17 cellular contexts compared by ENCODE assay signal in the genomic region with DNA sequence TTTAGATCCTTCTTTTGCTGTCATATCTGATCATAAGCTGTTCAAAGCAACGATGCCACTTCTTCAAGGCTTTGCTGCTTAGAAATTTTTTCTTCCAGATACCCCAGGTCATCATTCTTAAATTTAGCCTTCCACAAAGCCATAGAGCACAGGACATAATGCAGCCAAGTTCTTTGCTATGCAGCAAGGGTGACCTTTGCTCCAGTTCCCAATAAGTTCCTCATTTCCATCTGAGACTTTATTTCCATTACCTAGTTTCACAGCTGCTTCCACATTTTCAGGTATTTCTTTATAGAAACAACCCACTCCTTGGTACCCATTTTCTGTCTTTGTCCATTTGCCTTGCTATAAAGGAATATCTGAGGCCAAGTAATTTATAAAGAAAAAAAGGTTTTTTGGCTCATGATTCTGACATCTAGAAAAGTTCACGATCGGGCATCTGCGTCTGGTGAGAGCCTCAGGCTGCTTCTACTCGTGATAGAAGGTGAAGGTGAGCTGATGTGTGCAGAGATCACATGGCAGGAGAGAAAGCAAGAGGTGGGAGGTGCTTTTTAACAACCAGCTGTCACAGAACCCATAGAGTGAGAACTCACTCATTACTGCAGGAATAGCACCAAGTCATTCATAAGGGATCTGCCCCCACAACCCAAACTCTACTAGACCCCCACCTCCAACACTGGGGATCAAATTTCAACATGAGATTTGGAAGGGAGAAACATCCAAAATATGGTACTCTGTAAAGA. TPM values are rescaled to one million over a fixed set of nuclear protein-coding genes. Genes with fewer than 3 reads are reported as not detected.
DNase-seq lines count a peak whose midpoint lies in the region; ATAC-seq and TF ChIP-seq lines count a peak whose summit lies in the region.
"Had no signal": no experiment of that assay in that cellular context is flagged by ENCODE, and none has a peak within 500 bp of the region (broad histone marks: within the 10 kb centered on the region; RNA-seq: fewer than 3 reads in every experiment).

No MANE protein-coding gene starts in this region.

- intact Hi-C loops in activated B cell treated with CpG ODN at 0.5 μM for 24 hours (cut with micrococcal nuclease) (loop anchor here (1.0 kb wide), 1 partner anchor 11 kb away; no protein-coding TSS in a partner anchor), MCF 10A (cut with micrococcal nuclease) (no loop called here)

- BruUV-seq in MCF 10A (replicated peaks; lab: Mats Ljungman, UMichigan) = no TSS peak

- H3K4me1 ChIP-seq in suprapubic skin (no peaks in the 10 kb centered on the region), tibial nerve (no peaks in the 10 kb centered on the region)
- H3K4me1 ChIP-seq: right atrium auricular region, stomach had no signal

- no peaks in the 10 kb centered on the region for H3K27me3 Mint-ChIP-seq in activated B cell treated with CpG ODN at 0.5 μM for 24 hours
- peaks cover 34% of the 10 kb centered on the region for H3K27me3 Mint-ChIP-seq in MCF 10A (ENCODE audit: insufficient read depth, unreplicated experiment)
- H3K27me3 Mint-ChIP-seq: activated naive CD8-positive, alpha-beta T cell had no signal

- H3K4me1 Mint-ChIP-seq in activated B cell treated with CpG ODN at 0.5 μM for 24 hours (peaks cover 45% of the 10 kb centered on the region), MCF 10A (ENCODE audit: insufficient read depth, unreplicated experiment) (no peaks in the 10 kb centered on the region)

- H3K36me3 ChIP-seq in suprapubic skin (no peaks in the 10 kb centered on the region), tibial nerve (no peaks in the 10 kb centered on the region)
- H3K36me3 ChIP-seq: heart right ventricle, right atrium auricular region, stomach had no signal

- ATAC-seq in GM18502 (IDR thresholded peaks at IDR 0.05; ENCODE audit: poor library complexity, unreplicated experiment) = peak; percentile 34
- peak; percentile 59 for ATAC-seq in GM21526 (IDR thresholded peaks at IDR 0.05; ENCODE audit: low FRiP score, unreplicated experiment)
- peak; percentile 37 for ATAC-seq in HG03135 (IDR thresholded peaks at IDR 0.05; ENCODE audit: unreplicated experiment)
- ATAC-seq in activated B cell treated with CpG ODN at 0.5 μM for 24 hours (ENCODE audit: low read depth) = peak; percentile 23
- ATAC-seq: heart right ventricle; naive thymus-derived CD4-positive, alpha-beta T cell had no signal

- DNase-seq in activated B cell treated with CpG ODN at 0.5 μM for 24 hours = no peak
- no peak for DNase-seq in MCF 10A (ENCODE audit: unreplicated experiment)
- DNase-seq in activated CD4-positive, alpha-beta T cell treated with anti-CD3 and anti-CD28 coated beads, Interleukin-2, amount 50 U/mL, for 48 hours = no peak
- no peak for DNase-seq in suprapubic skin (ENCODE audit: low spot score in 2 of 2)
- no peak for DNase-seq in tibial nerve (ENCODE audit: low spot score in 2 of 2)
- DNase-seq: activated CD8-positive, alpha-beta memory T cell treated with anti-CD3 and anti-CD28 coated beads, Interleukin-2, amount 50 U/mL, for 4 hours; cerebellar nuclear complex; erythroblast; heart right ventricle; naive thymus-derived CD4-positive, alpha-beta T cell; NCI-H187 treated with DMSO at 0.1 percent for 48 hours; stomach had no signal

- no peaks in the 10 kb centered on the region for H3K36me3 Mint-ChIP-seq in activated B cell treated with CpG ODN at 0.5 μM for 24 hours (ENCODE audit: low read depth)
- no peaks in the 10 kb centered on the region for H3K36me3 Mint-ChIP-seq in MCF 10A (ENCODE audit: insufficient read depth, unreplicated experiment)
- H3K36me3 Mint-ChIP-seq: activated naive CD8-positive, alpha-beta T cell; naive thymus-derived CD4-positive, alpha-beta T cell had no signal

- no peak for TF ChIP-seq CTCF in activated B cell treated with CpG ODN at 0.5 μM for 24 hours (IDR thresholded peaks at IDR 0.05)
- no peak for TF ChIP-seq CTCF in MCF 10A (IDR thresholded peaks at IDR 0.05; ENCODE audit: unreplicated experiment)
- TF ChIP-seq CTCF in suprapubic skin (IDR thresholded peaks at IDR 0.05) = no peak
- TF ChIP-seq CTCF in tibial nerve (IDR thresholded peaks at IDR 0.05) = no peak

- H3K4me3 ChIP-seq in suprapubic skin (no peak overlapping the region), tibial nerve (no peak overlapping the region)
- H3K4me3 ChIP-seq: heart right ventricle, right atrium auricular region, stomach had no signal

- H3K27ac ChIP-seq in suprapubic skin (no peak overlapping the region), tibial nerve (peak overlapping the region in 1 of 4 donors; percentile 38)
- H3K27ac ChIP-seq: right atrium auricular region, stomach had no signal

- 48% methylated on average over 5 of the region's 5 CpGs for WGBS in suprapubic skin
- WGBS in tibial nerve, 2 donors = 65 to 80% methylated on average over 5 of the region's 5 CpGs

- H3K9me3 Mint-ChIP-seq in activated B cell treated with CpG ODN at 0.5 μM for 24 hours (no peaks in the 10 kb centered on the region), MCF 10A (ENCODE audit: unreplicated experiment) (no peaks in the 10 kb centered on the region)

- CTCF ChIA-PET in activated B cell treated with CpG ODN at 0.5 μM for 24 hours (lab: Charles Lee) (no interaction called here), MCF 10A (lab: Yijun Ruan, JAX) (interaction anchor here (0.6 to 1.1 kb wide), 2 partner anchors 19 to 78 kb away, joined by 3 to 12 read pairs; no protein-coding TSS in a partner anchor)

- no peaks in the 10 kb centered on the region for H3K9me3 ChIP-seq in suprapubic skin
- no peaks in the 10 kb centered on the region for H3K9me3 ChIP-seq in tibial nerve
- H3K9me3 ChIP-seq: stomach had no signal

- H3K27me3 ChIP-seq in suprapubic skin (no peaks in the 10 kb centered on the region), tibial nerve (peaks cover 0 to 4% of the 10 kb centered on the region in 2 donors)
- H3K27me3 ChIP-seq: right atrium auricular region, stomach had no signal

- peak overlapping the region; percentile 57 for H3K27ac Mint-ChIP-seq in activated B cell treated with CpG ODN at 0.5 μM for 24 hours
- no peak overlapping the region for H3K27ac Mint-ChIP-seq in MCF 10A (ENCODE audit: low read depth, unreplicated experiment)
- H3K27ac Mint-ChIP-seq: activated naive CD8-positive, alpha-beta T cell; naive thymus-derived CD4-positive, alpha-beta T cell had no signal

- TF ChIP-seq EP300 in suprapubic skin (IDR thresholded peaks at IDR 0.05) (no peak), tibial nerve (IDR thresholded peaks at IDR 0.05) (no peak)

- H3K4me3 Mint-ChIP-seq in activated B cell treated with CpG ODN at 0.5 μM for 24 hours = peak overlapping the region; percentile 50
- no peak overlapping the region for H3K4me3 Mint-ChIP-seq in MCF 10A (ENCODE audit: unreplicated experiment)
- H3K4me3 Mint-ChIP-seq: activated naive CD8-positive, alpha-beta T cell; naive thymus-derived CD4-positive, alpha-beta T cell had no signal

- POLR2A ChIA-PET in activated B cell treated with CpG ODN at 0.5 μM for 24 hours (lab: Charles Lee) (interaction anchor here (0.5 to 2.8 kb wide), 4 partner anchors 8 to 119 kb away, joined by 3 to 19 read pairs (median 3); a partner anchor contains a TSS), MCF 10A (lab: Yijun Ruan, JAX) (no interaction called here)

- no peak for TF ChIP-seq POLR2A in suprapubic skin (IDR thresholded peaks at IDR 0.05)
- TF ChIP-seq POLR2A in tibial nerve (IDR thresholded peaks at IDR 0.05) = no peak

RNA-seq across cellular contexts. Expression of a gene that starts 11.8 kb away (rescaled TPM):
- total RNA-seq in activated B cell treated with CpG ODN at 0.5 μM for 24 hours (27.0 and 27.7 TPM in 2 replicates), MCF 10A (2022) (not detected in 2 replicates), suprapubic skin (1 to 10 TPM in 1 of 4 donors, under 1 TPM in 1, not detected in 2; 0.64 to 1.5 TPM), tibial nerve (1 to 10 TPM in 1 of 4 donors, under 1 TPM in 1, not detected in 2; 0.39 to 2.8 TPM)
